In the genomic region with DNA sequence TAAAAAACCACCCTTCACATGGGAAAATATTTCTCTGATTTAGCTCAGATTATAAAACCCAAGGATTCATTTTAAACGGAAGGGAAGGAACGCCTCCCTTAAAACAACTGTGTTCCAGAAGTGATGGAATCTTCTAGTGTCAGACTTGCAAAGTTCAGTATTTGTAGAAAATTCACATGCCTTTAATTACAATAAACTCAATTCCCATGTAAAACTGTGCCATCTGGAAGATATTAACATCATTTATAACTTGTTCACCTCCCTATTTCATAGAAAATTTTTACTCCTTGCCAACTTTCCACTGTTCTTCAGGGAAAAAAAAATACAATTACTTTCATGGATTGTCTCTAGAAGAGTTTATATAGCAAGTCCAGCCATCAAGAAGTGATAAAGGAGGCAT, we compare ENCODE assay signal across 28 cellular contexts. TPM values are rescaled to one million over a fixed set of nuclear protein-coding genes. Genes with fewer than 3 reads are reported as not detected.
DNase-seq lines count a peak whose midpoint lies in the region; TF ChIP-seq lines count a peak whose summit lies in the region.
"Had no signal": no experiment of that assay in that cellular context is flagged by ENCODE, and none has a peak within 500 bp of the region (broad histone marks: within the 10 kb centered on the region; RNA-seq: fewer than 3 reads in every experiment).

No MANE protein-coding gene starts in this region.

- no peaks in the 10 kb centered on the region for H4K20me1 ChIP-seq in smooth muscle cell (ENCODE audit: low read depth)

- no peak for TF ChIP-seq POLR2A in vagina (IDR thresholded peaks at IDR 0.05)

- H3K9ac ChIP-seq in SK-N-MC (ENCODE audit: insufficient read length), result no peak overlapping the region
- no peak overlapping the region for H3K9ac ChIP-seq in smooth muscle cell (ENCODE audit: low read depth)

- 64% methylated on average over 2 of the region's 2 CpGs for WGBS in smooth muscle cell (ENCODE audit: low lambda C conversion rate)

- H3K4me3 ChIP-seq in SK-N-MC (no peak overlapping the region), fibroblast of the aortic adventitia (ENCODE audit: low read depth, low read length) (no peak overlapping the region), smooth muscle cell (no peak overlapping the region), vagina (no peak overlapping the region)
- H3K4me3 ChIP-seq: dorsolateral prefrontal cortex, HAP-1 had no signal

- H3K4me1 ChIP-seq in smooth muscle cell (ENCODE audit: low read depth) (peaks cover 6% of the 10 kb centered on the region), vagina (peaks cover 18% of the 10 kb centered on the region)

- H3K36me3 ChIP-seq in SK-N-MC (ENCODE audit: insufficient read depth, low read length) (no peaks in the 10 kb centered on the region), smooth muscle cell (ENCODE audit: low read depth) (no peaks in the 10 kb centered on the region), vagina (no peaks in the 10 kb centered on the region)
- H3K36me3 ChIP-seq: HAP-1 had no signal

- H3K9me3 Mint-ChIP-seq in activated naive CD4-positive, alpha-beta T cell treated with anti-CD3 and anti-CD28 coated beads for 36 hours, result no peaks in the 10 kb centered on the region
- H3K9me3 Mint-ChIP-seq: activated T-cell treated with anti-CD3 and anti-CD28 coated beads, Interleukin-2, amount 50 U/mL, for 72 hours; CD8-positive, alpha-beta T cell; stimulated activated memory B cell treated with anti-CD40 and anti-IgM and Interleukin-4, amounts not matched to agents 10 μg/mL and 1 μg/mL and 100 μg/mL, for 72 hours; type B pancreatic cell had no signal

- DNase-seq in EH (ENCODE audit: low read depth) (peak; percentile 75), SK-N-MC (ENCODE audit: low read depth, low spot score) (no peak), fibroblast of the aortic adventitia (ENCODE audit: low read depth) (peak; percentile 68), smooth muscle cell (lab: John Stamatoyannopoulos, UW; ENCODE audit: unreplicated experiment) (no peak), NCI-H1048 (lab: John Stamatoyannopoulos, UW) (no peak), vagina (ENCODE audit: extremely low spot score in 2 of 2) (no peak)
- DNase-seq in activated naive CD4-positive, alpha-beta T cell treated with anti-CD3 and anti-CD28 coated beads for 36 hours, result no peak
- DNase-seq: activated CD4-positive, alpha-beta T cell treated with anti-CD3 and anti-CD28 coated beads, Interleukin-2, amount 50 U/mL, for 4 hours; activated naive CD4-positive, alpha-beta T cell; activated T-cell treated with anti-CD3 and anti-CD28 coated beads, Interleukin-2, amount 50 U/mL, for 72 hours; AML-193; CD8-positive, alpha-beta T cell; DMS 273 treated with DMSO at 0.1 percent for 48 hours; dorsolateral prefrontal cortex; head of caudate nucleus; kidney; midbrain; naive thymus-derived CD4-positive, alpha-beta T cell; NCI-H1417; NCI-H2081; NCI-H2227 treated with DMSO at 0.1 percent for 48 hours; NCI-H526; occipital lobe; substantia nigra; T-helper 2 cell had no signal

- no peaks in the 10 kb centered on the region for H3K4me1 Mint-ChIP-seq in activated naive CD4-positive, alpha-beta T cell treated with anti-CD3 and anti-CD28 coated beads for 36 hours (ENCODE audit: low read depth)
- H3K4me1 Mint-ChIP-seq: naive thymus-derived CD4-positive, alpha-beta T cell; stimulated activated memory B cell treated with anti-CD40 and anti-IgM and Interleukin-4, amounts not matched to agents 10 μg/mL and 1 μg/mL and 100 μg/mL, for 72 hours had no signal

- H3K4me3 Mint-ChIP-seq in activated naive CD4-positive, alpha-beta T cell treated with anti-CD3 and anti-CD28 coated beads for 36 hours, result no peak overlapping the region
- H3K4me3 Mint-ChIP-seq: activated T-cell treated with anti-CD3 and anti-CD28 coated beads, Interleukin-2, amount 50 U/mL, for 72 hours; CD8-positive, alpha-beta T cell; naive thymus-derived CD4-positive, alpha-beta T cell; stimulated activated memory B cell treated with anti-CD40 and anti-IgM and Interleukin-4, amounts not matched to agents 10 μg/mL and 1 μg/mL and 100 μg/mL, for 72 hours; type B pancreatic cell had no signal

- peaks cover 87% of the 10 kb centered on the region for H3K79me2 ChIP-seq in smooth muscle cell (ENCODE audit: low read depth)

- H3K27me3 ChIP-seq in smooth muscle cell (ENCODE audit: low read depth) (no peaks in the 10 kb centered on the region), vagina (no peaks in the 10 kb centered on the region)

- H3K27me3 Mint-ChIP-seq in activated naive CD4-positive, alpha-beta T cell treated with anti-CD3 and anti-CD28 coated beads for 36 hours (ENCODE audit: low read depth), result peaks cover 2% of the 10 kb centered on the region
- H3K27me3 Mint-ChIP-seq: type B pancreatic cell had no signal

- peak overlapping the region; percentile 59 for H3K4me2 ChIP-seq in smooth muscle cell

- TF ChIP-seq CTCF in fibroblast of the aortic adventitia (IDR thresholded peaks at IDR 0.05; ENCODE audit: insufficient read depth, low read length) (no peak), smooth muscle cell (IDR thresholded peaks at IDR 0.05; ENCODE audit: borderline replicate concordance, insufficient read depth, poor library complexity, severe bottlenecking) (no peak), vagina (IDR thresholded peaks at IDR 0.05) (no peak)

- no peak overlapping the region for H2AFZ ChIP-seq in smooth muscle cell (ENCODE audit: low read depth)

- intact Hi-C loops in vagina (cut with DNase I), result no loop called here
- intact Hi-C loops in activated naive CD4-positive, alpha-beta T cell treated with anti-CD3 and anti-CD28 coated beads for 36 hours (cut with micrococcal nuclease), result no loop called here

- CTCF ChIA-PET in activated naive CD4-positive, alpha-beta T cell treated with anti-CD3 and anti-CD28 coated beads for 36 hours (lab: Charles Lee), result interaction anchor here (0.6 to 1.2 kb wide), 2 partner anchors 51 to 97 kb away, joined by 3 to 4 read pairs; no protein-coding TSS in a partner anchor

- no peak overlapping the region for H3K27ac Mint-ChIP-seq in activated naive CD4-positive, alpha-beta T cell treated with anti-CD3 and anti-CD28 coated beads for 36 hours
- H3K27ac Mint-ChIP-seq: activated T-cell treated with anti-CD3 and anti-CD28 coated beads, Interleukin-2, amount 50 U/mL, for 72 hours; CD8-positive, alpha-beta T cell; naive thymus-derived CD4-positive, alpha-beta T cell; stimulated activated memory B cell treated with anti-CD40 and anti-IgM and Interleukin-4, amounts not matched to agents 10 μg/mL and 1 μg/mL and 100 μg/mL, for 72 hours; type B pancreatic cell had no signal

- H3K36me3 Mint-ChIP-seq in activated naive CD4-positive, alpha-beta T cell treated with anti-CD3 and anti-CD28 coated beads for 36 hours (ENCODE audit: low read depth), result no peaks in the 10 kb centered on the region
- H3K36me3 Mint-ChIP-seq: CD8-positive, alpha-beta T cell; naive thymus-derived CD4-positive, alpha-beta T cell; stimulated activated memory B cell treated with anti-CD40 and anti-IgM and Interleukin-4, amounts not matched to agents 10 μg/mL and 1 μg/mL and 100 μg/mL, for 72 hours had no signal

- H3F3A ChIP-seq in smooth muscle cell (ENCODE audit: low read depth), result peaks cover 12% of the 10 kb centered on the region

- peak overlapping the region; percentile 57; the same call in 1 of the 2 replicates for H3K27ac ChIP-seq in SK-N-MC
- peak overlapping the region; percentile 40 for H3K27ac ChIP-seq in smooth muscle cell (ENCODE audit: low read depth)
- H3K27ac ChIP-seq in vagina, result no peak overlapping the region

- H3K9me3 ChIP-seq in SK-N-MC (ENCODE audit: low read depth, low read length), result no peaks in the 10 kb centered on the region
- H3K9me3 ChIP-seq in smooth muscle cell (replicated peaks; ENCODE audit: low read depth), result no peaks in the 10 kb centered on the region
- no peaks in the 10 kb centered on the region for H3K9me3 ChIP-seq in vagina
- H3K9me3 ChIP-seq: HAP-1 had no signal

RNA-seq across cellular contexts. Expression of gene NRP1, which starts 54.2 kb away (rescaled TPM):
- total RNA-seq in fibroblast of the aortic adventitia (ENCODE audit: low replicate concordance) (174 and 455 TPM in 2 replicates), smooth muscle cell (74.8 and 83.7 TPM in 2 replicates), vagina (52.5 TPM)
- 61.9 and 80.4 TPM in 2 replicates for polyA plus RNA-seq in smooth muscle cell
- total RNA-seq in activated naive CD4-positive, alpha-beta T cell treated with anti-CD3 and anti-CD28 coated beads for 36 hours, result under 1 TPM in 1 of 2 experiments, not detected in 1; 0.10 TPM
- total RNA-seq: CD8-positive, alpha-beta T cell had no signal
- polyA plus RNA-seq: naive thymus-derived CD4-positive, alpha-beta T cell had no signal

Comparison
In these comparisons a context has a peak if more than half of its experiments do, and no peak if none do; other contexts are left out.
1. DNase-seq: peak in EH (single experiment) and fibroblast of the aortic adventitia (single experiment); none in SK-N-MC (single experiment), smooth muscle cell (single experiment), NCI-H1048 (single experiment), vagina (0 of 2) and activated naive CD4-positive, alpha-beta T cell treated with anti-CD3 and anti-CD28 coated beads for 36 hours (single experiment).
2. RNA of gene NRP1, which starts 54.2 kb away (total RNA-seq): 174 to 455 TPM in fibroblast of the aortic adventitia, 74.8 to 83.7 TPM in smooth muscle cell and 52.5 TPM in vagina (single experiment); 0.10 TPM in activated naive CD4-positive, alpha-beta T cell treated with anti-CD3 and anti-CD28 coated beads for 36 hours; every median in the first group is over 10 times any median in the second.